31 cellular contexts compared by ENCODE assay signal in genomic region chr13:80160110-80160509, GRCh38.
"Had no signal": no experiment of that assay in that cellular context is flagged by ENCODE, and none has a peak within 500 bp of the region (broad histone marks: within the 10 kb centered on the region; RNA-seq: fewer than 3 reads in every experiment).

No MANE protein-coding gene starts in this region.

- H3K27ac ChIP-seq: brain microvascular endothelial cell, epithelial cell of prostate, esophagus squamous epithelium, gastrocnemius medialis, heart right ventricle had no signal

- H3K27me3 Mint-ChIP-seq: activated CD4-positive, alpha-beta memory T cell treated with anti-CD3 and anti-CD28 coated beads for 36 hours; activated CD4-positive, alpha-beta T cell treated with anti-CD3 and anti-CD28 coated beads for 36 hours; activated CD4-positive, alpha-beta T cell treated with anti-CD3 and anti-CD28 coated beads, Interleukin-2, amount 10 ng/mL, durations not matched to agents 24 days and 14 days; activated naive CD8-positive, alpha-beta T cell; activated T-cell treated with anti-CD3 and anti-CD28 coated beads, Interleukin-2, amount 50 U/mL, for 24 hours; activated T-helper 17 cell treated with anti-CD3 and anti-CD28 coated beads, Interleukin-2, amount 50 U/mL, for 72 hours; central memory CD8-positive, alpha-beta T cell had no signal

- DNase-seq: activated CD4-positive, alpha-beta memory T cell treated with anti-CD3 and anti-CD28 coated beads for 36 hours; activated CD4-positive, alpha-beta T cell treated with anti-CD3 and anti-CD28 coated beads for 36 hours; activated CD4-positive, alpha-beta T cell treated with anti-CD3 and anti-CD28 coated beads, Interleukin-2, amount 10 ng/mL, durations not matched to agents 24 days and 14 days; activated CD4-positive, CD25-positive, alpha-beta regulatory T cell; activated CD4-positive, CD25-positive, alpha-beta regulatory T cell treated with anti-CD3 and anti-CD28 coated beads, Interleukin-2, amount 50 U/mL, for 72 hours; activated CD8-positive, alpha-beta memory T cell treated with anti-CD3 and anti-CD28 coated beads, Interleukin-2, amount 50 U/mL, for 48 hours; activated effector memory CD4-positive, alpha-beta T cell treated with Interleukin-2 at 50 U/mL for 16 hours; activated gamma-delta T cell treated with Interleukin-2 at 50 U/mL for 16 hours; activated naive CD4-positive, alpha-beta T cell treated with anti-CD3 and anti-CD28 coated beads, Interleukin-2, amount 50 U/mL, for 16 hours; activated naive CD4-positive, alpha-beta T cell treated with Interleukin-2 at 50 U/mL for 16 hours; activated T-cell treated with anti-CD3 and anti-CD28 coated beads for 4 hours; activated T-cell treated with anti-CD3 and anti-CD28 coated beads, Interleukin-2, amount 50 U/mL, for 24 hours; activated T-cell treated with anti-CD3 and anti-CD28 coated beads, Interleukin-2, amount 50 U/mL, for 72 hours; amniotic stem cell; anterior cingulate cortex; brain microvascular endothelial cell; cortex of kidney; dermis blood vessel endothelial cell; effector CD4-positive, alpha-beta T cell; esophagus squamous epithelium; gastrocnemius medialis; heart right ventricle; T-helper 2 cell had no signal

- H3K4me3 Mint-ChIP-seq: activated CD4-positive, alpha-beta memory T cell treated with anti-CD3 and anti-CD28 coated beads for 36 hours; activated CD4-positive, alpha-beta T cell treated with anti-CD3 and anti-CD28 coated beads for 36 hours; activated CD4-positive, alpha-beta T cell treated with anti-CD3 and anti-CD28 coated beads, Interleukin-2, amount 10 ng/mL, durations not matched to agents 24 days and 14 days; activated naive CD8-positive, alpha-beta T cell; activated T-cell treated with anti-CD3 and anti-CD28 coated beads, Interleukin-2, amount 50 U/mL, for 24 hours; activated T-cell treated with anti-CD3 and anti-CD28 coated beads, Interleukin-2, amount 50 U/mL, for 72 hours; activated T-helper 17 cell treated with anti-CD3 and anti-CD28 coated beads, Interleukin-2, amount 50 U/mL, for 72 hours; central memory CD8-positive, alpha-beta T cell had no signal

- H3K27me3 ChIP-seq: brain microvascular endothelial cell, esophagus squamous epithelium, gastrocnemius medialis, heart right ventricle had no signal

- FAIRE-seq: astrocyte, bronchial epithelial cell, endometrium, endothelial cell of umbilical vein had no signal

- H3K9me3 Mint-ChIP-seq: activated CD4-positive, alpha-beta memory T cell treated with anti-CD3 and anti-CD28 coated beads for 36 hours; activated CD4-positive, alpha-beta T cell treated with anti-CD3 and anti-CD28 coated beads, Interleukin-2, amount 10 ng/mL, durations not matched to agents 24 days and 14 days; activated T-cell treated with anti-CD3 and anti-CD28 coated beads, Interleukin-2, amount 50 U/mL, for 24 hours had no signal

- ATAC-seq: activated CD4-positive, alpha-beta T cell treated with anti-CD3 and anti-CD28 coated beads for 36 hours; activated T-cell treated with anti-CD3 and anti-CD28 coated beads, Interleukin-2, amount 50 U/mL, for 72 hours; activated T-helper 17 cell treated with anti-CD3 and anti-CD28 coated beads, Interleukin-2, amount 50 U/mL, for 72 hours; gastrocnemius medialis; heart right ventricle had no signal

- H3K4me1 Mint-ChIP-seq: activated CD4-positive, alpha-beta T cell treated with anti-CD3 and anti-CD28 coated beads, Interleukin-2, amount 10 ng/mL, durations not matched to agents 24 days and 14 days; activated T-helper 17 cell treated with anti-CD3 and anti-CD28 coated beads, Interleukin-2, amount 50 U/mL, for 72 hours; central memory CD8-positive, alpha-beta T cell had no signal

- H3K9me3 ChIP-seq: esophagus squamous epithelium, gastrocnemius medialis, heart right ventricle had no signal

- H3K27ac Mint-ChIP-seq: activated CD4-positive, alpha-beta memory T cell treated with anti-CD3 and anti-CD28 coated beads for 36 hours; activated CD4-positive, alpha-beta T cell treated with anti-CD3 and anti-CD28 coated beads for 36 hours; activated CD4-positive, alpha-beta T cell treated with anti-CD3 and anti-CD28 coated beads, Interleukin-2, amount 10 ng/mL, durations not matched to agents 24 days and 14 days; activated naive CD8-positive, alpha-beta T cell; activated T-cell treated with anti-CD3 and anti-CD28 coated beads, Interleukin-2, amount 50 U/mL, for 24 hours; activated T-cell treated with anti-CD3 and anti-CD28 coated beads, Interleukin-2, amount 50 U/mL, for 72 hours; activated T-helper 17 cell treated with anti-CD3 and anti-CD28 coated beads, Interleukin-2, amount 50 U/mL, for 72 hours had no signal

- H3K36me3 ChIP-seq: brain microvascular endothelial cell, esophagus squamous epithelium, gastrocnemius medialis, heart right ventricle had no signal

- H3K4me1 ChIP-seq: esophagus squamous epithelium, gastrocnemius medialis had no signal

- H3K4me3 ChIP-seq: esophagus squamous epithelium, gastrocnemius medialis, heart right ventricle had no signal

- H3K36me3 Mint-ChIP-seq: activated CD4-positive, alpha-beta memory T cell treated with anti-CD3 and anti-CD28 coated beads for 36 hours; activated naive CD8-positive, alpha-beta T cell had no signal
